Comparison of ENCODE assay signal across 20 cellular contexts in genomic region chr6:157592566-157592965, GRCh38.
DNase-seq lines count a peak whose midpoint lies in the region; ATAC-seq and TF ChIP-seq lines count a peak whose summit lies in the region.
"Had no signal": no experiment of that assay in that cellular context is flagged by ENCODE, and none has a peak within 500 bp of the region (broad histone marks: within the 10 kb centered on the region; RNA-seq: fewer than 3 reads in every experiment).

No MANE protein-coding gene starts in this region.

- H3K36me3 ChIP-seq in GM23338 (ENCODE audit: insufficient read depth) = peaks cover 21% of the 10 kb centered on the region
- H3K36me3 ChIP-seq: MG63, neural progenitor cell had no signal

- no peak overlapping the region for H3K4me3 Mint-ChIP-seq in GM23338
- H3K4me3 Mint-ChIP-seq in T-cell = peak overlapping the region in 2 of 3 donors; percentile 31 to 41
- H3K4me3 Mint-ChIP-seq in endothelial cell (ENCODE audit: unreplicated experiment) = no peak overlapping the region
- H3K4me3 Mint-ChIP-seq: activated naive CD8-positive, alpha-beta T cell; brain; neural progenitor cell had no signal

- H3F3A ChIP-seq in GM23338 (replicated peaks; ENCODE audit: low read depth) = 0 out of 2 replicates have a peak, but pooled peaks cover 3% of the 10 kb centered on the region

- H3K27me3 Mint-ChIP-seq in GM23338 (ENCODE audit: insufficient read depth, low read depth, poor library complexity) (peaks cover 6% of the 10 kb centered on the region), T-cell (no peaks in the 10 kb centered on the region), endothelial cell (ENCODE audit: unreplicated experiment) (peaks cover 3% of the 10 kb centered on the region)
- H3K27me3 Mint-ChIP-seq: activated naive CD8-positive, alpha-beta T cell had no signal

- TF ChIP-seq CTCF in GM23338 (conservative IDR thresholded peaks at IDR 0.05; ENCODE audit: low read depth in 2 of 2) (no peak), endothelial cell (IDR thresholded peaks at IDR 0.05; ENCODE audit: unreplicated experiment) (no peak)

- H4K20me1 ChIP-seq in GM23338 (replicated peaks; ENCODE audit: insufficient read depth) = no peaks in the 10 kb centered on the region

- POLR2A ChIA-PET in T-cell (lab: Charles Lee) = no interaction called here

- no peaks in the 10 kb centered on the region for H3K79me2 ChIP-seq in GM23338 (replicated peaks; ENCODE audit: insufficient read depth)
- H3K79me2 ChIP-seq: hepatocyte had no signal

- ATAC-seq in GM23338 (peak; percentile 36; the same call in 2 of the 3 replicates), T-cell (replicated peaks in 1 of 4) (peak in 1 of 4 experiments; percentile 55), sciatic nerve (peak; percentile 28), HG03460 (IDR thresholded peaks at IDR 0.05; ENCODE audit: unreplicated experiment) (no peak)
- ATAC-seq: PC-3 had no signal

- H3K9me2 ChIP-seq in GM23338 (ENCODE audit: insufficient read depth) = peaks cover 4% of the 10 kb centered on the region

- H3K36me3 Mint-ChIP-seq in GM23338 (ENCODE audit: low read depth) = peaks cover 35% of the 10 kb centered on the region
- H3K36me3 Mint-ChIP-seq in T-cell = peaks cover 9% of the 10 kb centered on the region
- H3K36me3 Mint-ChIP-seq in endothelial cell (ENCODE audit: low read depth, unreplicated experiment) = peaks cover 36% of the 10 kb centered on the region

- H3K27me3 ChIP-seq in GM23338 (ENCODE audit: insufficient read depth) = no peaks in the 10 kb centered on the region
- H3K27me3 ChIP-seq: hepatocyte, MG63, neural progenitor cell had no signal

- intact Hi-C loops in sciatic nerve (cut with DNase I) = no loop called here

- CTCF ChIA-PET in T-cell (lab: Charles Lee) = no interaction called here

- no peaks in the 10 kb centered on the region for H3K4me1 ChIP-seq in GM23338 (ENCODE audit: insufficient read depth)

- peaks cover 40% of the 10 kb centered on the region for H3K9me3 Mint-ChIP-seq in GM23338
- peaks cover 8 to 11% (median 10%) of the 10 kb centered on the region in 3 donors for H3K9me3 Mint-ChIP-seq in T-cell
- H3K9me3 Mint-ChIP-seq in endothelial cell (ENCODE audit: unreplicated experiment) = peaks cover 16% of the 10 kb centered on the region

- H3K4me2 ChIP-seq in GM23338 = no peak overlapping the region
- H3K4me2 ChIP-seq: hepatocyte, neural progenitor cell had no signal

- no peak overlapping the region for H3K4me3 ChIP-seq in GM23338
- H3K4me3 ChIP-seq: coronary artery, hepatocyte, MG63, neural progenitor cell had no signal

- H3K27ac ChIP-seq in GM23338 (ENCODE audit: low read depth) = no peak overlapping the region
- H3K27ac ChIP-seq: coronary artery, hepatocyte, neural progenitor cell had no signal

- peak; percentile 22 for DNase-seq in GM23338 (ENCODE audit: low spot score)
- peak in 6 of 34 experiments; percentile 8 to 28 (median 14) for DNase-seq in T-cell
- DNase-seq in germinal center (ENCODE audit: low spot score) = peak; percentile 56
- no peak for DNase-seq in sciatic nerve (ENCODE audit: low spot score)
- DNase-seq in NCI-H524 treated with DMSO at 0.1 percent for 48 hours (lab: John Stamatoyannopoulos, UW) = no peak
- DNase-seq in cortex of kidney (lab: John Stamatoyannopoulos, UW) = no peak
- no peak for DNase-seq in endothelial cell (ENCODE audit: low spot score)
- DNase-seq: activated CD4-positive, alpha-beta T cell treated with anti-CD3 and anti-CD28 coated beads, Interleukin-2, amount 50 U/mL, for 48 hours; MG63; NCI-H146; NCI-H82; PC-3; SIG-M5; T-helper 1 cell had no signal

- no peak overlapping the region for H3K27ac Mint-ChIP-seq in GM23338
- no peak overlapping the region for H3K27ac Mint-ChIP-seq in T-cell
- no peak overlapping the region for H3K27ac Mint-ChIP-seq in endothelial cell (ENCODE audit: unreplicated experiment)
- H3K27ac Mint-ChIP-seq: activated naive CD8-positive, alpha-beta T cell; brain; neural progenitor cell had no signal

- peaks cover 2% of the 10 kb centered on the region; the same call in 2 of the 3 replicates for H3K4me1 Mint-ChIP-seq in GM23338
- no peaks in the 10 kb centered on the region for H3K4me1 Mint-ChIP-seq in T-cell
- peaks cover 16% of the 10 kb centered on the region for H3K4me1 Mint-ChIP-seq in endothelial cell (ENCODE audit: unreplicated experiment)

- no peak overlapping the region for H2AFZ ChIP-seq in GM23338
- H2AFZ ChIP-seq: hepatocyte, neural progenitor cell had no signal

TF ChIP-seq in GM23338, 12 proteins besides CTCF, POLR2A, EP300 and RAD21 (continues in another document):
- TF ChIP-seq ZNF331 (CRISPR knock-in tag; IDR thresholded peaks at IDR 0.05; ENCODE audit: low read depth) (no peak), JUNB (IDR thresholded peaks at IDR 0.05; ENCODE audit: unreplicated experiment) (no peak), ZNF462 (CRISPR knock-in tag; IDR thresholded peaks at IDR 0.05) (no peak), STAT1 (IDR thresholded peaks at IDR 0.05; ENCODE audit: unreplicated experiment) (no peak)

Comparison
In these comparisons a context has a peak if more than half of its experiments do, and no peak if none do; other contexts are left out.
1. DNase-seq: peak in GM23338 (single experiment) and germinal center (single experiment); none in sciatic nerve (single experiment), NCI-H524 treated with DMSO at 0.1 percent for 48 hours (single experiment), cortex of kidney (single experiment) and endothelial cell (single experiment).
2. H3K4me3 Mint-ChIP-seq: peak in T-cell (2 of 3); none in GM23338 (single experiment) and endothelial cell (single experiment).